Comparison of ENCODE assay signal across 23 cellular contexts in the genomic region with DNA sequence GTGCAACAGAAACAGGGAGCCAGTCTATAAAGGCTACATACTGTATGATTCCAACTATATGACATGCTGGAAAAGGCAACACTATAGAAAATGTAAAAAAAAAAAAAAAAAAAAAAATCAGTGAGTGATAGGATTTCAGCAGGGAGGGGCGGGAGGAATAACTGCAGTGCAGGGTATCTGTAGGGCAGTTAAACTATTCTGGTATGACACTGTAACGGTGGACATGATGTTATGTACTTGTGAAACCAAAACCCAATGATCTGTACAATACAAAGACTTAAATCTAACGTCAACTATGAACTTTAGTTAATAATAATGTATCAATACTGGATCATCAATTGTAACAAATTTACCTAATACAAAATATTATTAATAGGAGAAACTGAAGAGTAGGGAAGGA.
"Had no signal": no experiment of that assay in that cellular context is flagged by ENCODE, and none has a peak within 500 bp of the region (broad histone marks: within the 10 kb centered on the region; RNA-seq: fewer than 3 reads in every experiment).

No MANE protein-coding gene starts in this region.

- DNase-seq: Karpas-422; KG1; MG63; NCI-H1092; NCI-H1105 treated with DMSO at 0.1 percent for 48 hours; NCI-H1417 treated with DMSO at 0.1 percent for 48 hours; NCI-H1694 treated with DMSO at 0.1 percent for 48 hours; NCI-H2029; NCI-H2081 treated with DMSO at 0.1 percent for 48 hours; NCI-H2171 treated with DMSO at 0.1 percent for 48 hours; NCI-H345; NCI-H524; NCI-H526 treated with DMSO at 0.1 percent for 48 hours; NCI-H748 treated with DMSO at 0.1 percent for 48 hours; NK-92 treated with Interleukin-12 subunit alpha and Interleukin-12 subunit beta, amount 100 ng/mL, for 24 hours; OCI-M1; PC-9; Peyer's patch; SHP77 treated with DMSO at 0.1 percent for 48 hours; T-helper 2 cell had no signal

- H3K27ac ChIP-seq: PC-9, Peyer's patch, SJSA1, SK-N-MC had no signal

- H3K4me3 ChIP-seq: MG63, PC-9, Peyer's patch, SJSA1, SK-N-MC had no signal

- H3K27me3 ChIP-seq: MG63, Peyer's patch, SJSA1 had no signal

- H3K4me2 ChIP-seq: PC-9 had no signal

- H3K4me1 ChIP-seq: SJSA1 had no signal

- H2AFZ ChIP-seq: PC-9 had no signal

- H3K9me3 ChIP-seq: MG63, Peyer's patch, SJSA1 had no signal

- H3K36me3 ChIP-seq: MG63, Peyer's patch, SJSA1 had no signal

- ATAC-seq: Right ventricle myocardium inferior had no signal
